In genomic region chr1:15616704-15617172, GRCh38 we compare ENCODE assay signal across 8 cellular contexts. TPM values are rescaled to one million over a fixed set of nuclear protein-coding genes. Genes with fewer than 3 reads are reported as not detected.
A peak's percentile ranks its signal among the peaks of the same experiment; 100 is the strongest.
DNase-seq lines count a peak whose midpoint lies in the region; ATAC-seq, FAIRE-seq and TF ChIP-seq lines count a peak whose summit lies in the region.

No MANE protein-coding gene starts in this region.

- H3K23me2 ChIP-seq in H1 (ENCODE audit: low read depth, low read length): peaks cover 4% of the 10 kb centered on the region

- H3K79me1 ChIP-seq in H1 (ENCODE audit: low read depth, low read length): peaks cover 2% of the 10 kb centered on the region; the same call in 1 of the 2 replicates

- H3K9ac ChIP-seq in DND-41 (ENCODE audit: low read depth, low read length): peak overlapping the region; percentile 83
- peak overlapping the region in 1 of 4 experiments; percentile 50; a peak in 1 of 7 replicates for H3K9ac ChIP-seq in H1 (replicated peaks in 1 of 4; ENCODE audit: extremely low read depth in 1 of 4, low read depth in 3 of 4, low read length in 3 of 4)

- H3K56ac ChIP-seq in H1 (replicated peaks; ENCODE audit: insufficient read length, low read depth, low read length): no peak overlapping the region

- peaks cover 24 to 45% (median 38%) of the 10 kb centered on the region in 7 donors for H3K4me1 Mint-ChIP-seq in naive thymus-derived CD4-positive, alpha-beta T cell

- WGBS in H1 (ENCODE audit: extremely low coverage in 1 of 2, insufficient coverage in 1 of 2, insufficient read length in 1 of 2, insufficient replicate concordance in 2 of 2, low coverage in 1 of 2, low lambda C conversion rate in 2 of 2, missing lambda C conversion rate in 1 of 2), 2 experiments: 13% methylated on average over 12 of the region's 12 CpGs; no CpG with 5 or more reads in 1 of the 2 experiments

- CTCF ChIA-PET in H1 (lab: Charles Lee; ENCODE audit: partially characterized antibody): interaction anchor here (0.7 to 1.3 kb wide), 3 partner anchors 11 to 38 kb away, joined by 3 to 8 read pairs (median 4); no protein-coding TSS in a partner anchor
- CTCF ChIA-PET in naive thymus-derived CD4-positive, alpha-beta T cell (lab: Charles Lee): interaction anchor here (0.7 kb wide), 1 partner anchor 88 kb away, joined by 3 read pairs; no protein-coding TSS in a partner anchor

- H4K5ac ChIP-seq in H1 (ENCODE audit: insufficient read length, low read depth, low read length): peak overlapping the region; percentile 44

- H2BK20ac ChIP-seq in H1 (ENCODE audit: low read length): no peak overlapping the region

- no peak for FAIRE-seq in H1 (lab: Jason Lieb, UNC)

- H3K4me3 Mint-ChIP-seq in naive thymus-derived CD4-positive, alpha-beta T cell: peak overlapping the region; percentile 83 to 96 (median 94)

- H3K27ac ChIP-seq in DND-41 (ENCODE audit: low read length) (peak overlapping the region; percentile 80), H1 (ENCODE audit: low read depth, low read length) (no peak overlapping the region)
- H3K27ac ChIP-seq in naive thymus-derived CD4-positive, alpha-beta T cell (ENCODE audit: low read depth, low read length): peak overlapping the region; percentile 88

- no peak overlapping the region for H2BK120ac ChIP-seq in H1 (replicated peaks; ENCODE audit: low read depth, low read length)

- no peak overlapping the region for H3K14ac ChIP-seq in H1 (ENCODE audit: insufficient read length)

- TF ChIP-seq RAD21 in H1 (IDR thresholded peaks at IDR 0.05 in 1 of 2, conservative IDR thresholded peaks at IDR 0.05 in 1 of 2; ENCODE audit: low read depth in 2 of 2, low read length in 2 of 2): no peak

- intact Hi-C loops in naive thymus-derived CD4-positive, alpha-beta T cell (cut with micrococcal nuclease): loop anchor here (1.0 to 5.0 kb wide), 14 partner anchors 13 to 1296 kb away; partner anchors contain the start of genes CASP9 (in 1 of the 2), DNAJC16 (in 1 of the 2), EFHD2 (in 1 of the 2) and PLEKHM2 (in 1 of the 2)

- peak overlapping the region; percentile 16 for H3K4ac ChIP-seq in H1 (replicated peaks; ENCODE audit: insufficient read length, low read depth, low read length)

- peak overlapping the region; percentile 34 to 93; a peak in 3 of 4 replicates for H3K4me3 ChIP-seq in DND-41 (ENCODE audit: low read depth in 1 of 2, low read length in 2 of 2)
- H3K4me3 ChIP-seq in H1 (ENCODE audit: extremely low read depth in 1 of 4, insufficient read depth in 2 of 4, low read depth in 3 of 4, low read length in 4 of 4): peak overlapping the region; percentile 39 to 97 (median 47); a peak in 7 of 8 replicates
- H3K4me3 ChIP-seq in naive thymus-derived CD4-positive, alpha-beta T cell (ENCODE audit: low read length): peak overlapping the region; percentile 96

- H3K4me1 ChIP-seq in DND-41 (ENCODE audit: insufficient read depth, low read length) (peaks cover 49% of the 10 kb centered on the region), H1 (replicated peaks in 1 of 4; ENCODE audit: control insufficient read depth in 3 of 4, insufficient read depth in 4 of 4, low read length in 3 of 4) (peaks cover 0 to 5% (median 0%) of the 10 kb centered on the region in 4 experiments; a peak in 1 of 7 replicates)
- H3K4me1 ChIP-seq in naive thymus-derived CD4-positive, alpha-beta T cell (ENCODE audit: control insufficient read depth in 2 of 2, insufficient read depth in 2 of 2, low read length in 2 of 2): peaks cover 20 to 30% of the 10 kb centered on the region in 2 donors

- H3K18ac ChIP-seq in H1 (ENCODE audit: extremely low read depth, low read length): peak overlapping the region; percentile 0; the same call in 1 of the 2 replicates

- H3K27ac Mint-ChIP-seq in naive thymus-derived CD4-positive, alpha-beta T cell: peak overlapping the region; percentile 55 to 96 (median 92)

- peaks cover 0 to 3% (median 0%) of the 10 kb centered on the region in 5 donors for H3K36me3 Mint-ChIP-seq in naive thymus-derived CD4-positive, alpha-beta T cell

- POLR2A ChIA-PET in H1 (lab: Charles Lee; ENCODE audit: partially characterized antibody): interaction anchor here (1.3 to 5.7 kb wide), 2 partner anchors 12 to 32 kb away, joined by 5 to 37 read pairs; partner anchors contain the start of gene AGMAT
- POLR2A ChIA-PET in naive thymus-derived CD4-positive, alpha-beta T cell (lab: Charles Lee): interaction anchor here (0.6 to 4.3 kb wide), 6 partner anchors 11 to 772 kb away, joined by 3 to 35 read pairs (median 6); no protein-coding TSS in a partner anchor

- H3K9me3 ChIP-seq in DND-41 (ENCODE audit: insufficient read depth, low read length, severe bottlenecking) (no peaks in the 10 kb centered on the region), H1 (ENCODE audit: insufficient read depth in 2 of 2, low read depth in 1 of 2, low read length in 1 of 2) (no peaks in the 10 kb centered on the region)
- H3K9me3 ChIP-seq in naive thymus-derived CD4-positive, alpha-beta T cell (ENCODE audit: control insufficient read depth in 2 of 3, low read length in 3 of 3): no peaks in the 10 kb centered on the region

- 0 out of 2 replicates have a peak overlapping the region, but pooled peaks have one; percentile 2 for H2BK5ac ChIP-seq in H1 (ENCODE audit: low read depth, low read length)

- no peak overlapping the region for H2BK15ac ChIP-seq in H1 (ENCODE audit: low read length)

- H4K20me1 ChIP-seq in DND-41 (ENCODE audit: insufficient read depth, low read length) (peaks cover 22% of the 10 kb centered on the region; the same call in 1 of the 2 replicates), H1 (replicated peaks in 1 of 2; ENCODE audit: control insufficient read depth in 1 of 2, insufficient read depth in 2 of 2, low read length in 2 of 2) (peaks cover 0 to 3% of the 10 kb centered on the region in 2 experiments)

- no peak overlapping the region for H4K8ac ChIP-seq in H1 (ENCODE audit: extremely low read depth, insufficient read depth, low read length)

- DNase-seq in DND-41 (no peak), H4 (ENCODE audit: low spot score) (peak; percentile 16), RPMI7951 (ENCODE audit: low read depth) (peak; percentile 74), H1 (ENCODE audit: low read depth in 1 of 2, low spot score in 2 of 2) (no peak), mucosa of gallbladder (ENCODE audit: low spot score) (no peak), T-helper 9 cell (no peak), DMS153 (lab: John Stamatoyannopoulos, UW) (no peak)
- peak in 1 of 9 donors; percentile 8 for DNase-seq in naive thymus-derived CD4-positive, alpha-beta T cell

- TF ChIP-seq EP300 in H1 (IDR thresholded peaks at IDR 0.05; ENCODE audit: borderline replicate concordance in 1 of 2, low read depth in 2 of 2, low read length in 2 of 2): no peak

- H2BK12ac ChIP-seq in H1 (ENCODE audit: low read depth, low read length): no peak overlapping the region

- no peaks in the 10 kb centered on the region for H3K27me3 Mint-ChIP-seq in naive thymus-derived CD4-positive, alpha-beta T cell

- ATAC-seq in DND-41 (ENCODE audit: insufficient read depth, low read depth): peak; percentile 37
- peak; percentile 1 for ATAC-seq in naive thymus-derived CD4-positive, alpha-beta T cell

- no peak overlapping the region for H2AK5ac ChIP-seq in H1 (ENCODE audit: low read depth, low read length)

- H3K23ac ChIP-seq in H1 (ENCODE audit: insufficient read length): no peak overlapping the region

- H3K9me3 Mint-ChIP-seq in naive thymus-derived CD4-positive, alpha-beta T cell: no peaks in the 10 kb centered on the region

- TF ChIP-seq POLR2A in H1 (IDR thresholded peaks at IDR 0.05; ENCODE audit: control extremely low read depth in 1 of 2, low read depth in 2 of 2, low read length in 2 of 2): 0 out of 3 replicates have a peak, but pooled peaks of 1 of the 2 experiments have one; percentile 63

- H3K4me2 ChIP-seq in DND-41 (ENCODE audit: insufficient read depth, low read length) (peak overlapping the region; percentile 94), H1 (ENCODE audit: insufficient read depth in 1 of 2, low read depth in 2 of 2, low read length in 2 of 2) (peak overlapping the region; percentile 68 to 83)

- peak overlapping the region; percentile 93 for H2AFZ ChIP-seq in DND-41 (ENCODE audit: low read depth, low read length)
- H2AFZ ChIP-seq in H1 (ENCODE audit: low read length): peak overlapping the region; percentile 81

- TF ChIP-seq CTCF in DND-41 (IDR thresholded peaks at IDR 0.05; ENCODE audit: borderline replicate concordance, extremely low read depth, low read length, poor library complexity, severe bottlenecking): no peak
- no peak for TF ChIP-seq CTCF in H1 (IDR thresholded peaks at IDR 0.05; ENCODE audit: control extremely low read depth in 1 of 3, insufficient read depth in 1 of 3, low read depth in 1 of 3, low read length in 3 of 3)

- H4K91ac ChIP-seq in H1 (replicated peaks; ENCODE audit: insufficient read length, low read length): no peak overlapping the region

- H3K27me3 ChIP-seq in DND-41 (ENCODE audit: insufficient read depth, low read length, poor library complexity) (no peaks in the 10 kb centered on the region), H1 (replicated peaks in 1 of 4; ENCODE audit: control insufficient read depth in 3 of 4, extremely low read depth in 1 of 4, insufficient read depth in 3 of 4, low read length in 3 of 4) (no peaks in the 10 kb centered on the region)
- no peaks in the 10 kb centered on the region for H3K27me3 ChIP-seq in naive thymus-derived CD4-positive, alpha-beta T cell (ENCODE audit: control insufficient read depth in 2 of 2, insufficient read depth in 2 of 2, low read length in 2 of 2)

- H3K36me3 ChIP-seq in DND-41 (ENCODE audit: insufficient read depth, low read length) (peaks cover 16% of the 10 kb centered on the region), H1 (ENCODE audit: control insufficient read depth in 2 of 4, insufficient read depth in 4 of 4, low read length in 3 of 4) (no peaks in the 10 kb centered on the region)
- peaks cover 0 to 4% (median 0%) of the 10 kb centered on the region in 3 experiments for H3K36me3 ChIP-seq in naive thymus-derived CD4-positive, alpha-beta T cell (ENCODE audit: control insufficient read depth in 2 of 3, insufficient read depth in 3 of 3, low read length in 3 of 3)

- H3K79me2 ChIP-seq in DND-41 (ENCODE audit: insufficient read depth, low read length) (peaks cover 45% of the 10 kb centered on the region), H1 (ENCODE audit: control insufficient read depth in 1 of 2, insufficient read depth in 2 of 2, low read length in 2 of 2) (peaks cover 14 to 41% of the 10 kb centered on the region in 2 experiments)

RNA-seq across cellular contexts. Expression of gene DDI2, which starts 0.5 kb away (rescaled TPM):
- 4.5 and 5.2 TPM in 2 replicates for total RNA-seq in H4 (2014; rRNA removed; shearing (Covaris generic))
- total RNA-seq in RPMI7951 (2014; rRNA removed; shearing (Covaris generic)): 4.4 and 6.5 TPM in 2 replicates
- total RNA-seq in H1 (2021; fragmentation: NEBNext Ultra II Directional; extraction: Animal tissue kit (Norgen Biotek cat#: 25700)): 38.3 and 39.3 TPM in 2 replicates
- 7.7 and 11.8 TPM in 2 replicates for polyA plus RNA-seq in H1 (2011; rRNA removed)
- 8.7 TPM for polyA plus RNA-seq in H1 (2011; cell fraction: cytosol; rRNA removed)
- 30.4 TPM for polyA plus RNA-seq in H1 (2011; cell fraction: nucleus; rRNA removed)
- polyA plus RNA-seq in H1 (2012, experiment 1 of 2): 9.7 to 17.0 TPM (median 12.6 TPM) in 4 replicates
- polyA plus RNA-seq in H1 (2012, experiment 2 of 2): 0.76 TPM
- polyA plus RNA-seq in H1 (2013, experiment 1 of 2): 14.0 TPM
- 13.5 TPM for polyA plus RNA-seq in H1 (2013, experiment 2 of 2)
- polyA minus RNA-seq in H1 (2011; rRNA and poly(A)+ RNA removed): 44.5 and 61.2 TPM in 2 replicates
- 21.0 TPM for polyA minus RNA-seq in H1 (2011; cell fraction: cytosol; rRNA and poly(A)+ RNA removed)
- polyA minus RNA-seq in H1 (2011; cell fraction: nucleus; rRNA and poly(A)+ RNA removed): 91.9 TPM
- total RNA-seq in naive thymus-derived CD4-positive, alpha-beta T cell: 10 to 100 TPM; 24.5 to 46.8 (median 37.0) TPM
- polyA plus RNA-seq in naive thymus-derived CD4-positive, alpha-beta T cell: 1 to 10 TPM; 3.2 to 6.7 TPM
- total RNA-seq in mucosa of gallbladder: 45.2 TPM

RNA-seq across cellular contexts. Expression of gene AGMAT, which starts 31.9 kb away (rescaled TPM):
- total RNA-seq in H4 (2014; rRNA removed; shearing (Covaris generic)): not detected in 2 replicates
- total RNA-seq in RPMI7951 (2014; rRNA removed; shearing (Covaris generic)): 1.2 and 1.6 TPM in 2 replicates
- total RNA-seq in H1 (2021; fragmentation: NEBNext Ultra II Directional; extraction: Animal tissue kit (Norgen Biotek cat#: 25700)): 5.7 and 5.8 TPM in 2 replicates
- 3.7 and 4.5 TPM in 2 replicates for polyA plus RNA-seq in H1 (2011; rRNA removed)
- polyA plus RNA-seq in H1 (2011; cell fraction: cytosol; rRNA removed): 4.4 TPM
- polyA plus RNA-seq in H1 (2011; cell fraction: nucleus; rRNA removed): 4.6 TPM
- 4.5 to 5.1 TPM (median 4.9 TPM) in 4 replicates for polyA plus RNA-seq in H1 (2012, experiment 1 of 2)
- polyA plus RNA-seq in H1 (2012, experiment 2 of 2): 5.0 TPM
- polyA plus RNA-seq in H1 (2013, experiment 1 of 2): 3.1 TPM
- polyA plus RNA-seq in H1 (2013, experiment 2 of 2): 3.3 TPM
- polyA minus RNA-seq in H1 (2011; rRNA and poly(A)+ RNA removed): 4.4 and 4.8 TPM in 2 replicates
- 4.2 TPM for polyA minus RNA-seq in H1 (2011; cell fraction: cytosol; rRNA and poly(A)+ RNA removed)
- polyA minus RNA-seq in H1 (2011; cell fraction: nucleus; rRNA and poly(A)+ RNA removed): 3.9 TPM
- 10 to 100 TPM in 1 of 5 experiments, 1 to 10 TPM in 4; 6.4 to 21.5 (median 9.5) TPM for total RNA-seq in naive thymus-derived CD4-positive, alpha-beta T cell
- 10 to 100 TPM; 14.5 to 16.9 TPM for polyA plus RNA-seq in naive thymus-derived CD4-positive, alpha-beta T cell
- total RNA-seq in mucosa of gallbladder: 2.8 TPM

Comparison
In these comparisons a context has a peak if more than half of its experiments do, and no peak if none do; other contexts are left out.
1. DNase-seq: peak in H4 (single experiment) and RPMI7951 (single experiment); none in DND-41 (single experiment), H1 (0 of 2), mucosa of gallbladder (single experiment), T-helper 9 cell (single experiment) and DMS153 (single experiment).
2. Peak in every context shown above with its lines, with median percentiles within 50 percentile points of each other: H3K4me3 ChIP-seq.